21 cellular contexts compared by ENCODE assay signal in the genomic region with DNA sequence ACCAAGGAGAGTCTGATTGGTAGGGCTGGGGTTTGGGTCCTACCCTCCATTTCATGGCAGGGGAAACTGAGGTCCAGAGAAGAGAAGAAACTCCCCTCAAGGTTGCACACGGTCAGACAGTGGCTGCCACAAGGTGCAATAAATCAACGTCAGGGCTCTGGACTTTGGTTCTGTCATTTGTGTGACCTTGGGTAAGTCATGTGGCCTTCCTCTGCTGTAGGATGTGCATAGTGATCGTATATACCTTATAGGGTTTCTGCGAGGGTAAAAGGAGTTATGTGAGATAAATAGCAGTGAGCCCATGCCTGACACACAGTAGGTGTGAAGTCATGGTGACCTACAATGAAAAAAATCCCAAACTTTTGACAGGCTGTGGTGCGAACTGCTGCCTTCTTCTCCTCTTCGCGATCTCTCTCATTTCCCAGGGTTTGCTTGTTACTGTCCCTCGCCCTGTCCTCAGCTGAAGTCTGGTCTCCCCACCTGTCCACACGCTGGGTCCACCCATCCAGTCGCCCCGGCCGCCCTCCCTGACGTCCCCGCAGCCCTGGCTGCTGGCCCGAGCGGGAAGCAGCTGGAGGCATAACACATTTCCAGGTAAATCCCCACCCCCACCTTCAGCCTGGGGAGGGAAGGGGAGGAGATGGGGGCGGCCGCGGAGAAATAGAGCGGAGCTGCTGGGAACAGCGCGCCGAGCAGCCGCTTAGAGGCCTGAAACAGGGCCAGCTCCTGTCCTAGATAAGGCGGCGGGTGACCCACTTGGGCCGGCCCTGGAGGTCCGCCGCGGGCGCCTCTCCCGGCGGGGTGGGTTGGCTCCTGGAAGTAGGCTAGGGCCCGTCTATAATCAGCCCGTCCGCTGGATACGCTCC. TPM values are rescaled to one million over a fixed set of nuclear protein-coding genes. Genes with fewer than 3 reads are reported as not detected.
DNase-seq lines count a peak whose midpoint lies in the region; ATAC-seq and TF ChIP-seq lines count a peak whose summit lies in the region.
"Had no signal": no experiment of that assay in that cellular context is flagged by ENCODE, and none has a peak within 500 bp of the region (broad histone marks: within the 10 kb centered on the region; RNA-seq: fewer than 3 reads in every experiment).

No MANE protein-coding gene starts in this region.

- no peak overlapping the region for H2AFZ ChIP-seq in neuronal stem cell (ENCODE audit: low read length)

- H3K27me3 ChIP-seq in HUES48 (ENCODE audit: control insufficient read depth, insufficient read depth, low read length): peaks cover 49% of the 10 kb centered on the region
- peaks cover 0 to 52% (median 15%) of the 10 kb centered on the region in 3 experiments for H3K27me3 ChIP-seq in neuronal stem cell (ENCODE audit: control insufficient read depth in 3 of 3, insufficient read depth in 3 of 3, low read depth in 1 of 3, low read length in 3 of 3)
- H3K27me3 ChIP-seq in esophagus squamous epithelium: peaks cover 0 to 72% (median 5%) of the 10 kb centered on the region in 4 donors

- H2BK15ac ChIP-seq in neuronal stem cell (ENCODE audit: low read length): no peak overlapping the region

- no peak overlapping the region for H3K4me2 ChIP-seq in neuronal stem cell (ENCODE audit: insufficient read depth, low read length, poor library complexity, severe bottlenecking)

- CTCF ChIA-PET in activated CD4-positive, alpha-beta memory T cell treated with anti-CD3 and anti-CD28 coated beads, Interleukin-2, amount 10 ng/mL, durations not matched to agents 7 days and 5 days (lab: Charles Lee): interaction anchor here (0.6 kb wide), 1 partner anchor 207 kb away, joined by 3 read pairs; no protein-coding TSS in a partner anchor

- no peak for TF ChIP-seq POLR2A in esophagus squamous epithelium (IDR thresholded peaks at IDR 0.05)

- ATAC-seq in left cardiac atrium: no peak
- ATAC-seq in SK-N-SH treated with all-trans-retinoic acid at 6 μM for 48 hours: no peak
- ATAC-seq: CD8-positive, alpha-beta T cell had no signal

- no peak overlapping the region for H2BK120ac ChIP-seq in neuronal stem cell (ENCODE audit: low read depth, low read length)

- no peak overlapping the region for H3K27ac Mint-ChIP-seq in activated CD4-positive, alpha-beta memory T cell treated with anti-CD3 and anti-CD28 coated beads, Interleukin-2, amount 10 ng/mL, durations not matched to agents 7 days and 5 days
- H3K27ac Mint-ChIP-seq: activated T-cell treated with anti-CD3 and anti-CD28 coated beads, Interleukin-2, amount 50 U/mL, for 24 hours; CD8-positive, alpha-beta T cell; memory B cell had no signal

- H3K4me1 ChIP-seq in ES-I3 (ENCODE audit: insufficient read depth, low read length): peaks cover 18% of the 10 kb centered on the region; the same call in 1 of the 2 replicates
- peaks cover 15% of the 10 kb centered on the region for H3K4me1 ChIP-seq in HUES48 (ENCODE audit: control insufficient read depth, insufficient read depth, low read length)
- H3K4me1 ChIP-seq in neuronal stem cell (ENCODE audit: control insufficient read depth in 2 of 2, insufficient read depth in 1 of 2, low read depth in 1 of 2, low read length in 2 of 2): peaks cover 11 to 33% of the 10 kb centered on the region in 2 donors
- peaks cover 13 to 46% (median 13%) of the 10 kb centered on the region in 3 donors for H3K4me1 ChIP-seq in esophagus squamous epithelium

- WGBS in neuronal stem cell (ENCODE audit: extremely low coverage in 2 of 2, insufficient read length in 2 of 2, insufficient replicate concordance in 1 of 2), 2 donors: no CpG with 5 or more reads among the region's 37 CpGs
- 24 to 44% methylated on average over 16 to 26 of the region's 37 CpGs for WGBS in esophagus squamous epithelium, 2 donors

- no peak for TF ChIP-seq CTCF in esophagus squamous epithelium (IDR thresholded peaks at IDR 0.05)

- H3K14ac ChIP-seq in neuronal stem cell (ENCODE audit: low read length): no peak overlapping the region

- H4K91ac ChIP-seq in neuronal stem cell (ENCODE audit: low read depth, low read length, poor library complexity): no peak overlapping the region

- no peaks in the 10 kb centered on the region for H3K9me3 ChIP-seq in ES-I3 (ENCODE audit: control insufficient read depth, insufficient read depth, low read length)
- no peaks in the 10 kb centered on the region for H3K9me3 ChIP-seq in HUES48 (ENCODE audit: control insufficient read depth, insufficient read depth, low read length)
- no peaks in the 10 kb centered on the region for H3K9me3 ChIP-seq in neuronal stem cell (replicated peaks in 1 of 2; ENCODE audit: control insufficient read depth in 2 of 2, insufficient read depth in 1 of 2, low read depth in 1 of 2, low read length in 2 of 2)
- no peaks in the 10 kb centered on the region for H3K9me3 ChIP-seq in esophagus squamous epithelium
- H3K9me3 ChIP-seq: tibial nerve had no signal

- peaks cover 9% of the 10 kb centered on the region for H3K4me1 Mint-ChIP-seq in activated CD4-positive, alpha-beta memory T cell treated with anti-CD3 and anti-CD28 coated beads, Interleukin-2, amount 10 ng/mL, durations not matched to agents 7 days and 5 days
- H3K4me1 Mint-ChIP-seq: memory B cell had no signal

- POLR2A ChIA-PET in activated CD4-positive, alpha-beta memory T cell treated with anti-CD3 and anti-CD28 coated beads, Interleukin-2, amount 10 ng/mL, durations not matched to agents 7 days and 5 days (lab: Charles Lee): no interaction called here

- peaks cover 3% of the 10 kb centered on the region for H3K79me1 ChIP-seq in neuronal stem cell (ENCODE audit: low read depth, low read length)

- H3K9ac ChIP-seq in ES-I3 (ENCODE audit: low read depth, low read length): peak overlapping the region; percentile 25; the same call in 1 of the 2 replicates
- H3K9ac ChIP-seq in HUES48 (ENCODE audit: low read depth, low read length): no peak overlapping the region
- no peak overlapping the region for H3K9ac ChIP-seq in neuronal stem cell (ENCODE audit: low read depth, low read length, poor library complexity)

- H3K27me3 Mint-ChIP-seq in activated CD4-positive, alpha-beta memory T cell treated with anti-CD3 and anti-CD28 coated beads, Interleukin-2, amount 10 ng/mL, durations not matched to agents 7 days and 5 days: peaks cover 37% of the 10 kb centered on the region

- H3K27ac ChIP-seq in HUES48 (ENCODE audit: low read depth, low read length) (no peak overlapping the region), neuronal stem cell (replicated peaks; ENCODE audit: low read length) (no peak overlapping the region), esophagus squamous epithelium (no peak overlapping the region)
- H3K27ac ChIP-seq: epithelial cell of prostate, tibial nerve had no signal

- H4K8ac ChIP-seq in neuronal stem cell (ENCODE audit: low read depth, low read length): no peak overlapping the region

- H3K4me3 ChIP-seq in HUES48 (ENCODE audit: low read depth, low read length) (peak overlapping the region; percentile 43), neuronal stem cell (ENCODE audit: low read length in 2 of 2) (no peak overlapping the region), esophagus squamous epithelium (no peak overlapping the region)
- H3K4me3 ChIP-seq: tibial nerve had no signal

- peak overlapping the region; percentile 53 for H2AK5ac ChIP-seq in neuronal stem cell (ENCODE audit: low read depth, low read length)

- H3K9me3 Mint-ChIP-seq in activated CD4-positive, alpha-beta memory T cell treated with anti-CD3 and anti-CD28 coated beads, Interleukin-2, amount 10 ng/mL, durations not matched to agents 7 days and 5 days: no peaks in the 10 kb centered on the region
- H3K9me3 Mint-ChIP-seq: activated T-cell treated with anti-CD3 and anti-CD28 coated beads, Interleukin-2, amount 50 U/mL, for 24 hours; CD8-positive, alpha-beta T cell; memory B cell had no signal

- H3K18ac ChIP-seq in neuronal stem cell (ENCODE audit: low read length): peak overlapping the region; percentile 65

- H3K4ac ChIP-seq in neuronal stem cell (ENCODE audit: low read length): peak overlapping the region; percentile 4

- H3K4me3 Mint-ChIP-seq in activated CD4-positive, alpha-beta memory T cell treated with anti-CD3 and anti-CD28 coated beads, Interleukin-2, amount 10 ng/mL, durations not matched to agents 7 days and 5 days: no peak overlapping the region
- H3K4me3 Mint-ChIP-seq: activated T-cell treated with anti-CD3 and anti-CD28 coated beads, Interleukin-2, amount 50 U/mL, for 24 hours; CD8-positive, alpha-beta T cell; memory B cell had no signal

- H3K36me3 ChIP-seq in ES-I3 (ENCODE audit: insufficient read depth, low read length) (no peaks in the 10 kb centered on the region), HUES48 (ENCODE audit: control insufficient read depth, insufficient read depth, low read length) (no peaks in the 10 kb centered on the region), neuronal stem cell (replicated peaks in 1 of 2; ENCODE audit: control insufficient read depth in 2 of 2, insufficient read depth in 2 of 2, low read length in 2 of 2) (no peaks in the 10 kb centered on the region), esophagus squamous epithelium (no peaks in the 10 kb centered on the region)
- H3K36me3 ChIP-seq: tibial nerve had no signal

- H2BK5ac ChIP-seq in neuronal stem cell (ENCODE audit: low read length): no peak overlapping the region

- H3K23ac ChIP-seq in neuronal stem cell (ENCODE audit: low read depth, low read length, poor library complexity): no peak overlapping the region

- H3K36me3 Mint-ChIP-seq in activated CD4-positive, alpha-beta memory T cell treated with anti-CD3 and anti-CD28 coated beads, Interleukin-2, amount 10 ng/mL, durations not matched to agents 7 days and 5 days (ENCODE audit: low read depth): no peaks in the 10 kb centered on the region
- H3K36me3 Mint-ChIP-seq: CD8-positive, alpha-beta T cell; memory B cell had no signal

- peak overlapping the region; percentile 77 for H2BK12ac ChIP-seq in neuronal stem cell (ENCODE audit: low read length)

- DNase-seq in left cardiac atrium: peak; percentile 51
- no peak for DNase-seq in neuronal stem cell (ENCODE audit: low spot score)
- no peak for DNase-seq in activated CD4-positive, alpha-beta memory T cell treated with anti-CD3 and anti-CD28 coated beads, Interleukin-2, amount 10 ng/mL, durations not matched to agents 7 days and 5 days
- DNase-seq in esophagus squamous epithelium (lab: John Stamatoyannopoulos, UW): no peak
- DNase-seq in DMS79 (lab: John Stamatoyannopoulos, UW): no peak
- DNase-seq: activated naive CD4-positive, alpha-beta T cell treated with Interleukin-2 at 50 U/mL for 16 hours; activated T-cell treated with anti-CD3 and anti-CD28 coated beads, Interleukin-2, amount 50 U/mL, for 24 hours; CD8-positive, alpha-beta T cell; central memory CD4-positive, alpha-beta T cell; dermis blood vessel endothelial cell; foreskin fibroblast; hippocampal formation; NCI-H524 treated with DMSO at 0.1 percent for 48 hours; stimulated activated CD4-positive, alpha-beta T cell treated with anti-CD3 and anti-CD28 coated beads, Interleukin-4, amount 100 ng/mL, for 24 hours; stimulated activated naive CD4-positive, alpha-beta T cell treated with Interleukin-2 at 50 U/mL for 16 hours had no signal

- intact Hi-C loops in left cardiac atrium (cut with DNase I) (loop anchor here (10.0 kb wide), 3 partner anchors 63 to 187 kb away; no protein-coding TSS in a partner anchor), esophagus squamous epithelium (cut with DNase I) (no loop called here)

RNA-seq across cellular contexts. Expression of gene FAM222A, which starts 1.8 kb away (rescaled TPM):
- total RNA-seq in left cardiac atrium (10 to 100 TPM; 14.5 to 21.8 TPM), esophagus squamous epithelium (1 to 10 TPM in 3 of 4 donors, under 1 TPM in 1; 0.57 to 9.3 (median 5.0) TPM)
- 14.4 TPM for polyA plus RNA-seq in neuronal stem cell (2013, experiment 1 of 2)
- polyA plus RNA-seq in neuronal stem cell (2013, experiment 2 of 2): 14.3 TPM
- total RNA-seq in activated CD4-positive, alpha-beta memory T cell treated with anti-CD3 and anti-CD28 coated beads, Interleukin-2, amount 10 ng/mL, durations not matched to agents 7 days and 5 days: under 1 TPM; 0.28 to 0.43 TPM
